ENCODE assay signal across 8 cellular contexts in the genomic region with DNA sequence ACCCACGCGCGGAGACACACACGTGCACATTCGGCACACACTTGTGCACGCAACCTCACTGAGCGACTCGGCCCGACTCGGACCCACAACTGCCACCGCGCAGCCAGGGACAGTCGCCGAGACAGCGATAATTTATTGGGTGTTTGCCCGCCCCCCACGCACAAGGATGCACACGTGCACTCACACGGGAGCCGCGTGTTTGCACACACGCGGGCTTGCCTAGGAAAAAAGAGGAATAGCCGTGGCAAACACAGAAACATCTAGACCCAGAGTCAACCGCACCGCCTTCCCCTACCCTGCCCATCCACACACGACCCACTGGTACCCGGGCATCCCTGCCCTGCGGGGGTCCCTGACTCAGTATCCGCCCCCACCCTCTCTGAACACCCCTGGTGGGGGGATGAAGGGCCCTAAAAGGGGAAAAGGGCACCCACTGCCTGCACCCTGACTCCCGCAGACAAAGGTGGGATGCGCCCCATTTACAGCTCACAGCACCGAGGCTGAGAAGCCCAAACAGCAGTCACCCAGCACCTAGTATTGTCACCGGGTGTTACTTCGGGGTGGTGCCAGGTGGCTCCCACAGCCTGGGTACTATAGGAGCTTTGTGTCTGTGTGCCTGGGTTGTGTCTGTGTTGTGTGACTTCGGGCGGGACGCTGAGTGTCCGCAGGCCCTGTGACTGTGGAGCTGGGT. TPM values are rescaled to one million over a fixed set of nuclear protein-coding genes. Genes with fewer than 3 reads are reported as not detected.
DNase-seq lines count a peak whose midpoint lies in the region; ATAC-seq and TF ChIP-seq lines count a peak whose summit lies in the region.

No MANE protein-coding gene starts in this region.

- POLR2A ChIA-PET in activated naive CD8-positive, alpha-beta T cell treated with anti-CD3 and anti-CD28 coated beads, Interleukin-2, amount 10 ng/mL, durations not matched to agents 7 days and 5 days (lab: Charles Lee) = interaction anchor here (1.1 to 7.7 kb wide), 9 partner anchors 11 to 501 kb away, joined by 3 to 103 read pairs (median 5); a partner anchor contains a TSS

- peak; percentile 73 for DNase-seq in activated CD4-positive, alpha-beta T cell treated with anti-CD3 and anti-CD28 coated beads, Interleukin-2, amount 10 ng/mL, durations not matched to agents 24 days and 14 days
- DNase-seq in activated CD4-positive, alpha-beta T cell treated with anti-CD3 and anti-CD28 coated beads, Interleukin-2, amount 50 U/mL, for 1 hour = no peak
- peak; percentile 61 for DNase-seq in activated naive CD8-positive, alpha-beta T cell treated with anti-CD3 and anti-CD28 coated beads, Interleukin-2, amount 10 ng/mL, durations not matched to agents 7 days and 5 days
- DNase-seq in kidney epithelial cell (ENCODE audit: low read depth) = no peak
- DNase-seq in NOMO-1 (lab: John Stamatoyannopoulos, UW; ENCODE audit: unreplicated experiment in 2 of 2) = no peak
- no peak for DNase-seq in GF-D8 (lab: John Stamatoyannopoulos, UW)
- no peak for DNase-seq in NCI-H526 treated with DMSO at 0.1 percent for 48 hours (lab: John Stamatoyannopoulos, UW)

- no peak overlapping the region for H3K9ac ChIP-seq in stomach smooth muscle (ENCODE audit: low read length in 2 of 2)

- H3K27ac Mint-ChIP-seq in activated CD4-positive, alpha-beta T cell treated with anti-CD3 and anti-CD28 coated beads, Interleukin-2, amount 10 ng/mL, durations not matched to agents 24 days and 14 days = peak overlapping the region; percentile 89
- peak overlapping the region; percentile 93 for H3K27ac Mint-ChIP-seq in activated naive CD8-positive, alpha-beta T cell treated with anti-CD3 and anti-CD28 coated beads, Interleukin-2, amount 10 ng/mL, durations not matched to agents 7 days and 5 days

- H3K36me3 Mint-ChIP-seq in activated CD4-positive, alpha-beta T cell treated with anti-CD3 and anti-CD28 coated beads, Interleukin-2, amount 10 ng/mL, durations not matched to agents 24 days and 14 days (ENCODE audit: low read depth) = peaks cover 9% of the 10 kb centered on the region
- peaks cover 10% of the 10 kb centered on the region for H3K36me3 Mint-ChIP-seq in activated naive CD8-positive, alpha-beta T cell treated with anti-CD3 and anti-CD28 coated beads, Interleukin-2, amount 10 ng/mL, durations not matched to agents 7 days and 5 days

- H3K27me3 ChIP-seq in kidney epithelial cell (ENCODE audit: control insufficient read depth, insufficient read depth, low read length) = no peaks in the 10 kb centered on the region
- H3K27me3 ChIP-seq in stomach smooth muscle (ENCODE audit: control insufficient read depth in 1 of 2, insufficient read depth in 2 of 2, low read length in 2 of 2) = peaks cover 14 to 33% of the 10 kb centered on the region in 2 donors

- H3K9me3 Mint-ChIP-seq in activated CD4-positive, alpha-beta T cell treated with anti-CD3 and anti-CD28 coated beads, Interleukin-2, amount 10 ng/mL, durations not matched to agents 24 days and 14 days = no peaks in the 10 kb centered on the region
- H3K9me3 Mint-ChIP-seq in activated naive CD8-positive, alpha-beta T cell treated with anti-CD3 and anti-CD28 coated beads, Interleukin-2, amount 10 ng/mL, durations not matched to agents 7 days and 5 days = no peaks in the 10 kb centered on the region

- intact Hi-C loops in activated CD4-positive, alpha-beta T cell treated with anti-CD3 and anti-CD28 coated beads, Interleukin-2, amount 10 ng/mL, durations not matched to agents 24 days and 14 days (cut with micrococcal nuclease) = loop anchor here (5.0 kb wide), 2 partner anchors 126 to 216 kb away; a partner anchor contains a TSS

- H3K36me3 ChIP-seq in kidney epithelial cell (ENCODE audit: control insufficient read depth, insufficient read depth, low read length) (no peaks in the 10 kb centered on the region), stomach smooth muscle (ENCODE audit: control insufficient read depth in 2 of 2, insufficient read depth in 2 of 2, low read length in 2 of 2) (no peaks in the 10 kb centered on the region)

- no peaks in the 10 kb centered on the region for H3K9me3 ChIP-seq in stomach smooth muscle (ENCODE audit: control insufficient read depth in 2 of 2, low read length in 2 of 2)

- no peak for TF ChIP-seq CTCF in kidney epithelial cell (IDR thresholded peaks at IDR 0.05; ENCODE audit: insufficient read depth, low read length, poor library complexity, severe bottlenecking)

- peak overlapping the region; percentile 84 for H3K27ac ChIP-seq in stomach smooth muscle (ENCODE audit: low read length)

- H3K4me3 Mint-ChIP-seq in activated CD4-positive, alpha-beta T cell treated with anti-CD3 and anti-CD28 coated beads, Interleukin-2, amount 10 ng/mL, durations not matched to agents 24 days and 14 days = peak overlapping the region; percentile 99
- H3K4me3 Mint-ChIP-seq in activated naive CD8-positive, alpha-beta T cell treated with anti-CD3 and anti-CD28 coated beads, Interleukin-2, amount 10 ng/mL, durations not matched to agents 7 days and 5 days = peak overlapping the region; percentile 80

- ATAC-seq in activated naive CD8-positive, alpha-beta T cell treated with anti-CD3 and anti-CD28 coated beads, Interleukin-2, amount 10 ng/mL, durations not matched to agents 7 days and 5 days (ENCODE audit: low read depth) = peak; percentile 4

- peaks cover 67% of the 10 kb centered on the region for H3K4me1 Mint-ChIP-seq in activated CD4-positive, alpha-beta T cell treated with anti-CD3 and anti-CD28 coated beads, Interleukin-2, amount 10 ng/mL, durations not matched to agents 24 days and 14 days
- H3K4me1 Mint-ChIP-seq in activated naive CD8-positive, alpha-beta T cell treated with anti-CD3 and anti-CD28 coated beads, Interleukin-2, amount 10 ng/mL, durations not matched to agents 7 days and 5 days = peaks cover 68% of the 10 kb centered on the region

- H3K27me3 Mint-ChIP-seq in activated CD4-positive, alpha-beta T cell treated with anti-CD3 and anti-CD28 coated beads, Interleukin-2, amount 10 ng/mL, durations not matched to agents 24 days and 14 days = no peaks in the 10 kb centered on the region
- no peaks in the 10 kb centered on the region for H3K27me3 Mint-ChIP-seq in activated naive CD8-positive, alpha-beta T cell treated with anti-CD3 and anti-CD28 coated beads, Interleukin-2, amount 10 ng/mL, durations not matched to agents 7 days and 5 days

- H3K4me1 ChIP-seq in stomach smooth muscle (ENCODE audit: control insufficient read depth, insufficient read depth, low read length) = peaks cover 64% of the 10 kb centered on the region

- H3K4me3 ChIP-seq in kidney epithelial cell (ENCODE audit: low read depth, low read length) (peak overlapping the region; percentile 14), stomach smooth muscle (ENCODE audit: low read length in 2 of 2) (peak overlapping the region; percentile 62 to 76)

RNA-seq across cellular contexts. Expression of a gene that starts 1.0 kb away (rescaled TPM):
- total RNA-seq in activated CD4-positive, alpha-beta T cell treated with anti-CD3 and anti-CD28 coated beads, Interleukin-2, amount 10 ng/mL, durations not matched to agents 24 days and 14 days = 154 TPM in 2 replicates
- 100 to 1,000 TPM; 152 to 158 TPM for total RNA-seq in activated naive CD8-positive, alpha-beta T cell treated with anti-CD3 and anti-CD28 coated beads, Interleukin-2, amount 10 ng/mL, durations not matched to agents 7 days and 5 days
- total RNA-seq in kidney epithelial cell = 92.6 and 96.2 TPM in 2 replicates

RNA-seq across cellular contexts. Expression of a gene that starts 19.8 kb away (rescaled TPM):
- 9.9 and 10.9 TPM in 2 replicates for total RNA-seq in activated CD4-positive, alpha-beta T cell treated with anti-CD3 and anti-CD28 coated beads, Interleukin-2, amount 10 ng/mL, durations not matched to agents 24 days and 14 days
- total RNA-seq in activated naive CD8-positive, alpha-beta T cell treated with anti-CD3 and anti-CD28 coated beads, Interleukin-2, amount 10 ng/mL, durations not matched to agents 7 days and 5 days = 10 to 100 TPM; 39.6 to 43.4 TPM
- 53.9 and 59.5 TPM in 2 replicates for total RNA-seq in kidney epithelial cell

RNA-seq across cellular contexts. Expression of a gene that starts 20.8 kb away (rescaled TPM):
- not detected in 2 replicates for total RNA-seq in activated CD4-positive, alpha-beta T cell treated with anti-CD3 and anti-CD28 coated beads, Interleukin-2, amount 10 ng/mL, durations not matched to agents 24 days and 14 days
- total RNA-seq in activated naive CD8-positive, alpha-beta T cell treated with anti-CD3 and anti-CD28 coated beads, Interleukin-2, amount 10 ng/mL, durations not matched to agents 7 days and 5 days = 1 to 10 TPM; 1.2 to 1.6 TPM
- total RNA-seq in kidney epithelial cell = 0.08 and 0.14 TPM in 2 replicates

RNA-seq across cellular contexts. Expression of a gene that starts 32.2 kb away (rescaled TPM):
- total RNA-seq in activated CD4-positive, alpha-beta T cell treated with anti-CD3 and anti-CD28 coated beads, Interleukin-2, amount 10 ng/mL, durations not matched to agents 24 days and 14 days = 0.26 TPM in 1 of 2 replicates, not detected in the other
- total RNA-seq in activated naive CD8-positive, alpha-beta T cell treated with anti-CD3 and anti-CD28 coated beads, Interleukin-2, amount 10 ng/mL, durations not matched to agents 7 days and 5 days = under 1 TPM; 0.34 to 0.75 TPM
- 637 and 822 TPM in 2 replicates for total RNA-seq in kidney epithelial cell

Comparison
In these comparisons a context has a peak if more than half of its experiments do, and no peak if none do; other contexts are left out.
1. DNase-seq: peak in activated CD4-positive, alpha-beta T cell treated with anti-CD3 and anti-CD28 coated beads, Interleukin-2, amount 10 ng/mL, durations not matched to agents 24 days and 14 days (single experiment) and activated naive CD8-positive, alpha-beta T cell treated with anti-CD3 and anti-CD28 coated beads, Interleukin-2, amount 10 ng/mL, durations not matched to agents 7 days and 5 days (single experiment); none in activated CD4-positive, alpha-beta T cell treated with anti-CD3 and anti-CD28 coated beads, Interleukin-2, amount 50 U/mL, for 1 hour (single experiment), kidney epithelial cell (single experiment), NOMO-1 (0 of 2), GF-D8 (single experiment) and NCI-H526 treated with DMSO at 0.1 percent for 48 hours (single experiment).